In genomic region chr6:111027219-111027618, GRCh38 we compare ENCODE assay signal across 16 cellular contexts. TPM values are rescaled to one million over a fixed set of nuclear protein-coding genes. Genes with fewer than 3 reads are reported as not detected.
A peak's percentile ranks its signal among the peaks of the same experiment; 100 is the strongest.
DNase-seq lines count a peak whose midpoint lies in the region; TF ChIP-seq lines count a peak whose summit lies in the region.
"Had no signal": no experiment of that assay in that cellular context is flagged by ENCODE, and none has a peak within 500 bp of the region (broad histone marks: within the 10 kb centered on the region; RNA-seq: fewer than 3 reads in every experiment).

No MANE protein-coding gene starts in this region.

- no peaks in the 10 kb centered on the region for H3K9me3 ChIP-seq in HEK293 (ENCODE audit: control insufficient read depth, insufficient read depth, low read depth, low read length)
- H3K9me3 ChIP-seq: right atrium auricular region, suprapubic skin had no signal

- POLR2A ChIA-PET in HEK293 (lab: Yijun Ruan, JAX), result interaction anchor here (1.1 kb wide), 1 partner anchor 212 kb away, joined by 3 read pairs; the partner anchor contains the start of gene CDK19

- H3K36me3 ChIP-seq in HEK293 (ENCODE audit: control insufficient read depth in 2 of 2, insufficient read depth in 1 of 2, low read length in 2 of 2), result peaks cover 15 to 43% of the 10 kb centered on the region in 2 experiments

- peak; percentile 35 for DNase-seq in DMS 273 (lab: John Stamatoyannopoulos, UW; ENCODE audit: unreplicated experiment)
- no peak for DNase-seq in DMS 273 treated with DMSO at 0.1 percent for 48 hours (lab: John Stamatoyannopoulos, UW)
- peak; percentile 6 for DNase-seq in RPMI7951 (ENCODE audit: low read depth)
- peak; percentile 15 for DNase-seq in iPS-NIHi11 (ENCODE audit: low spot score)
- no peak for DNase-seq in effector CD8-positive, alpha-beta T cell (lab: John Stamatoyannopoulos, UW)
- no peak for DNase-seq in anterior cingulate cortex (lab: John Stamatoyannopoulos, UW)
- no peak for DNase-seq in HuH-7.5 (ENCODE audit: low spot score)
- DNase-seq: 8988T; activated CD4-positive, alpha-beta T cell treated with anti-CD3 and anti-CD28 coated beads, Interleukin-2, amount 10 ng/mL, durations not matched to agents 7 days and 5 days; activated naive CD8-positive, alpha-beta T cell treated with anti-CD3 and anti-CD28 coated beads, Interleukin-2, amount 50 U/mL, for 24 hours; caudate nucleus; NCI-H187; NCI-H526 treated with DMSO at 0.1 percent for 48 hours had no signal

- no peak overlapping the region for H3K27ac ChIP-seq in HEK293 (ENCODE audit: extremely low read depth, low read depth, low read length)
- H3K27ac ChIP-seq: right atrium auricular region had no signal

- no peak overlapping the region for H3K4me3 ChIP-seq in HEK293 (ENCODE audit: low read depth, low read length)
- H3K4me3 ChIP-seq: right atrium auricular region, suprapubic skin had no signal

- peaks cover 2% of the 10 kb centered on the region; the same call in 1 of the 2 replicates for H3K4me1 ChIP-seq in HEK293 (ENCODE audit: control insufficient read depth, insufficient read depth, low read length)

- TF ChIP-seq CTCF in HEK293 (tag by site-specific recombination; IDR thresholded peaks at IDR 0.05), result peak; percentile 27; the same call in 1 of the 2 replicates

- CTCF ChIA-PET in HEK293 (lab: Yijun Ruan, JAX), result interaction anchor here (1.1 to 3.7 kb wide), 7 partner anchors 12 to 232 kb away, joined by 3 to 28 read pairs (median 4); a partner anchor contains a TSS

TF ChIP-seq in HEK293, 187 proteins besides CTCF, POLR2A, EP300 and RAD21:
- no peak for TF ChIP-seq ZBTB7A (tag by site-specific recombination; IDR thresholded peaks at IDR 0.05; ENCODE audit: low read depth)
- TF ChIP-seq ZNF488 (tag by site-specific recombination; IDR thresholded peaks at IDR 0.05), result no peak
- TF ChIP-seq ZNF654 (tag by site-specific recombination; IDR thresholded peaks at IDR 0.05; ENCODE audit: low read depth), result peak; percentile 29
- no peak for TF ChIP-seq SP3 (tag by site-specific recombination; IDR thresholded peaks at IDR 0.05)
- no peak for TF ChIP-seq MYNN (tag by site-specific recombination; IDR thresholded peaks at IDR 0.05; ENCODE audit: borderline replicate concordance)
- TF ChIP-seq BCL6B (tag by site-specific recombination; IDR thresholded peaks at IDR 0.05), result no peak
- TF ChIP-seq ZNF792 (tag by site-specific recombination; IDR thresholded peaks at IDR 0.05), result no peak
TF ChIP-seq in HEK293: peak in this region for 1.

RNA-seq across cellular contexts. Expression of gene RPF2, which starts 45.4 kb away (rescaled TPM):
- total RNA-seq in RPMI7951 (2014; rRNA removed; shearing (Covaris generic)), result 55.0 and 66.9 TPM in 2 replicates

Comparison
In these comparisons a context has a peak if more than half of its experiments do, and no peak if none do; other contexts are left out.
1. DNase-seq: peak in DMS 273 (single experiment), RPMI7951 (single experiment) and iPS-NIHi11 (single experiment); none in DMS 273 treated with DMSO at 0.1 percent for 48 hours (single experiment), effector CD8-positive, alpha-beta T cell (single experiment), anterior cingulate cortex (0 of 58) and HuH-7.5 (single experiment).